Comparison of ENCODE assay signal across 8 cellular contexts in the genomic region with DNA sequence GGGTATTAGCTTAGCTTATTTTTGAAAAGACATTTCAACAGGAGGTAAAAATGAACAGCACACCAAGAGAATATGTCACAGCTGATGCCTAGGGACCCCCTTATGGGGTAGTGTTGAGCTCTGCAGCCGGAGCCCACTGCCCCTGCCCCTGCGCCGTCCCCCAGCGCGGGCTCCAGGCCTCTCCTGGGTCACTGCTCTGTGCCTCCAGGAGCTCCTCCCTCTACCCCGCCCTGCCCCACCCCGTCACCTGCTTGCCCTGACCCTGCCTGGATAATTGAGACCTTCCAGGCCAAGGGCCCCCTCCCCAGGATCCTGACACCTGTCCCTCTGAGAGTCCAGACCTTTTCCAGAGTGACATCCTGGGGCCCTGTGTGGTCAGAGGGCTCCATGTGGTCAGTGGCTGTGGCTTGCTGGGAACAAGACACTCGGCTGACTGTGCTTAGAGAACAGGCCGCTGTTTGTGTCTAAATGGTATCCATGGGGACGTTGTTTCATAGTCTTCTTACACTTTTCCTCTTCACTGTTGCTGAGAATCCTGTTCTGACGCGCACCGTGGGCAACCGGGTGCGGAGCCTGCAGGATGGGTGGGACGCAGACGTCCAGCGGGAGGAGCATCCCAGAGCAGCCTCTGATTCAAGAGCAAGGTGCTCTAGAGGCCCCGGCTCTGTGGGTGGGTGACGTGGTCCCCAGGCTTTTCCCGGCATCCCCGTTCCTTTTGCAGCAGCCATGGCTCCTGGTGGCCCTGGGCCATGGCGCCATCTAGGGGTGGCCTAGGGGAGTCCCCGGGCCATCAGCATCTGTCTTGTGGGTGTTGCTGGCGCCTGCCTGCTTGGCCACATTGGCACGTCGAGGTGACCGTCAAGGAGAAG. TPM values are rescaled to one million over a fixed set of nuclear protein-coding genes. Genes with fewer than 3 reads are reported as not detected.
DNase-seq lines count a peak whose midpoint lies in the region; ATAC-seq, FAIRE-seq and TF ChIP-seq lines count a peak whose summit lies in the region.

No MANE protein-coding gene starts in this region.

- intact Hi-C loops in breast epithelium (cut with DNase I; ENCODE audit: low total_unique reads) (no loop called here), HepG2 (cut with micrococcal nuclease; ENCODE audit: unreplicated experiment) (no loop called here)

- in situ Hi-C loops in HepG2 (cut with HindIII; ENCODE audit: extremely low pct_ligation_motif_present, low pct_unique_long_range_greater_than_20kb) = no loop called here

- CTCF ChIA-PET in HepG2 (lab: Yijun Ruan, JAX; ENCODE audit: low intra/inter-chr PET ratio, low total read pairs) = interaction anchor here (0.6 to 1.7 kb wide), 3 partner anchors 31 to 75 kb away, joined by 3 to 11 read pairs (median 3); no protein-coding TSS in a partner anchor

- H3K36me3 ChIP-seq in breast epithelium = no peaks in the 10 kb centered on the region
- H3K36me3 ChIP-seq in HepG2 (replicated peaks in 1 of 2; ENCODE audit: control insufficient read depth in 1 of 2, insufficient read depth in 2 of 2, low read length in 2 of 2) = peaks cover 1 to 9% of the 10 kb centered on the region in 2 experiments; a peak in 1 of 5 replicates

- peaks cover 2% of the 10 kb centered on the region for H3K79me2 ChIP-seq in HepG2 (ENCODE audit: insufficient read depth, low read length)

- no TSS peak for BruUV-seq in HepG2 (replicated peaks; lab: Mats Ljungman, UMichigan)

- peak; percentile 90 for ATAC-seq in HepG2
- ATAC-seq in GM19397 (IDR thresholded peaks at IDR 0.05; ENCODE audit: unreplicated experiment) = no peak
- ATAC-seq in GM19452 (IDR thresholded peaks at IDR 0.05; ENCODE audit: unreplicated experiment) = no peak
- no peak for ATAC-seq in GM19324 (IDR thresholded peaks at IDR 0.05; ENCODE audit: low FRiP score, unreplicated experiment)

- H3K4me2 ChIP-seq in HepG2 (ENCODE audit: low read depth, low read length) = peak overlapping the region; percentile 57

- POLR2A ChIA-PET in HepG2 (lab: Yijun Ruan, JAX) = no interaction called here

- peak; percentile 58 for FAIRE-seq in HepG2 (lab: Jason Lieb, UNC)

- peak overlapping the region; percentile 46 for H3K9ac ChIP-seq in HepG2 (ENCODE audit: insufficient read depth, low read depth, low read length)

- H3K27ac ChIP-seq in breast epithelium = peak overlapping the region in 1 of 2 donors; percentile 9
- H3K27ac ChIP-seq in HepG2 (ENCODE audit: extremely low read length, insufficient read depth, low read length) = peak overlapping the region; percentile 49

- TF ChIP-seq POLR2A in breast epithelium (IDR thresholded peaks at IDR 0.05) (no peak), HepG2 (IDR thresholded peaks at IDR 0.05; ENCODE audit: insufficient read depth in 1 of 2, low read depth in 2 of 2, low read length in 2 of 2) (no peak)

- H3K27me3 ChIP-seq in breast epithelium = no peaks in the 10 kb centered on the region
- no peaks in the 10 kb centered on the region for H3K27me3 ChIP-seq in HepG2 (ENCODE audit: control insufficient read depth in 1 of 2, insufficient read depth in 2 of 2, low read length in 2 of 2)

- peak; percentile 17 for DNase-seq in T-helper 22 cell (ENCODE audit: low read depth)
- DNase-seq in breast epithelium (ENCODE audit: low spot score in 2 of 2) = no peak
- DNase-seq in HepG2 (ENCODE audit: low spot score) = peak; percentile 73
- peak; percentile 22 for DNase-seq in stimulated activated CD8-positive, alpha-beta memory T cell treated with anti-CD3 and anti-CD28 coated beads, Interleukin-15, amount 100 ng/mL, for 1 hour (ENCODE audit: low read depth)

- no peaks in the 10 kb centered on the region for H4K20me1 ChIP-seq in HepG2 (ENCODE audit: insufficient read depth, low read length)

- TF ChIP-seq RAD21 in HepG2 (CRISPR knock-in tag; IDR thresholded peaks at IDR 0.05) = peak; percentile 91

- H2AFZ ChIP-seq in HepG2 (ENCODE audit: low read length) = no peak overlapping the region

- no peaks in the 10 kb centered on the region for H3K9me3 ChIP-seq in breast epithelium
- H3K9me3 ChIP-seq in HepG2 (ENCODE audit: low read length) = no peaks in the 10 kb centered on the region

- TF ChIP-seq CTCF in GM12875 (IDR thresholded peaks at IDR 0.05; ENCODE audit: borderline replicate concordance, insufficient read depth, low read depth, low read length) (peak; percentile 55; the same call in 1 of the 2 replicates), breast epithelium (IDR thresholded peaks at IDR 0.05) (peak in 2 of 3 donors; percentile 57 to 78), HepG2 (CRISPR knock-in tag; IDR thresholded peaks at IDR 0.05) (peak; percentile 92)

- 50% methylated on average over 18 of the region's 28 CpGs for WGBS in HepG2 (ENCODE audit: low lambda C conversion rate)

- H3K4me1 ChIP-seq in breast epithelium = no peaks in the 10 kb centered on the region
- H3K4me1 ChIP-seq in HepG2 (ENCODE audit: insufficient read depth, low read length) = peaks cover 17% of the 10 kb centered on the region

- TF ChIP-seq EP300 in HepG2 (IDR thresholded peaks at IDR 0.05; ENCODE audit: low read depth in 2 of 2, low read length in 2 of 2) = no peak
- no peak for TF ChIP-seq EP300 in HepG2 (CRISPR knock-in tag; IDR thresholded peaks at IDR 0.05; ENCODE audit: borderline replicate concordance)

- H3K4me3 ChIP-seq in GM12875 (ENCODE audit: low read depth, low read length) (no peak overlapping the region), breast epithelium (peak overlapping the region in 1 of 3 donors; percentile 21), HepG2 (replicated peaks in 1 of 3; ENCODE audit: insufficient read depth in 1 of 3, low read depth in 2 of 3, low read length in 3 of 3) (peak overlapping the region; percentile 21 to 47 (median 42); a peak in 4 of 6 replicates)

RNA-seq across cellular contexts. Expression of gene WFIKKN1, which starts 20.0 kb away (rescaled TPM):
- total RNA-seq in breast epithelium (under 1 TPM in 2 of 3 donors, not detected in 1; 0.66 to 0.73 TPM), HepG2 (2016; rRNA removed; fragmentation: Illumina TruSeq; extraction: Trizol) (2.4 and 4.9 TPM in 2 replicates)
- total RNA-seq in HepG2 (2016; cell fraction: cytosol; rRNA removed; fragmentation: Illumina TruSeq; extraction: Trizol; ENCODE audit: low read depth) = 0.61 and 0.88 TPM in 2 replicates
- total RNA-seq in HepG2 (2016; cell fraction: insoluble cytoplasmic fraction; rRNA removed; fragmentation: Illumina TruSeq; extraction: Trizol) = 2.1 and 4.8 TPM in 2 replicates
- total RNA-seq in HepG2 (2016; cell fraction: membrane; rRNA removed; fragmentation: Illumina TruSeq; extraction: Trizol) = 1.1 and 1.8 TPM in 2 replicates
- total RNA-seq in HepG2 (2016; cell fraction: nucleus; rRNA removed; fragmentation: Illumina TruSeq; extraction: Trizol) = 3.0 and 3.4 TPM in 2 replicates
- polyA plus RNA-seq in HepG2 (2011; rRNA removed) = 1.7 and 2.9 TPM in 2 replicates
- polyA plus RNA-seq in HepG2 (2011; cell fraction: cytosol; rRNA removed) = 2.6 and 4.2 TPM in 2 replicates
- 4.0 and 4.2 TPM in 2 replicates for polyA plus RNA-seq in HepG2 (2011; cell fraction: nucleus; rRNA removed)
- 1.7 and 2.2 TPM in 2 replicates for polyA plus RNA-seq in HepG2 (2012)
- 0.58 and 0.66 TPM in 2 replicates for polyA plus RNA-seq in HepG2 (2016; cell fraction: cytosol; fragmentation: Illumina TruSeq; extraction: Trizol; ENCODE audit: low read depth)
- polyA plus RNA-seq in HepG2 (2016; cell fraction: insoluble cytoplasmic fraction; fragmentation: Illumina TruSeq; extraction: Trizol; ENCODE audit: low read depth) = 2.6 and 2.7 TPM in 2 replicates
- 0.93 and 1.1 TPM in 2 replicates for polyA plus RNA-seq in HepG2 (2016; cell fraction: membrane; fragmentation: Illumina TruSeq; extraction: Trizol; ENCODE audit: low read depth)
- polyA plus RNA-seq in HepG2 (2016; cell fraction: nucleus; fragmentation: Illumina TruSeq; extraction: Trizol; ENCODE audit: insufficient read depth, low read depth) = 5.9 and 6.7 TPM in 2 replicates
- 3.9 and 5.4 TPM in 2 replicates for polyA minus RNA-seq in HepG2 (2011; rRNA and poly(A)+ RNA removed; ENCODE audit: low replicate concordance)
- 3.1 and 4.6 TPM in 2 replicates for polyA minus RNA-seq in HepG2 (2011; cell fraction: cytosol; rRNA and poly(A)+ RNA removed)
- polyA minus RNA-seq in HepG2 (2011; cell fraction: nucleus; rRNA and poly(A)+ RNA removed) = 1.0 and 1.7 TPM in 2 replicates

RNA-seq across cellular contexts. Expression of gene RAB40C, which starts 20.9 kb away (rescaled TPM):
- total RNA-seq in breast epithelium (10 to 100 TPM; 17.6 to 29.1 (median 20.6) TPM), HepG2 (2016; rRNA removed; fragmentation: Illumina TruSeq; extraction: Trizol) (8.2 and 11.5 TPM in 2 replicates)
- 3.9 TPM in 2 replicates for total RNA-seq in HepG2 (2016; cell fraction: cytosol; rRNA removed; fragmentation: Illumina TruSeq; extraction: Trizol; ENCODE audit: low read depth)
- total RNA-seq in HepG2 (2016; cell fraction: insoluble cytoplasmic fraction; rRNA removed; fragmentation: Illumina TruSeq; extraction: Trizol) = 7.7 and 10.5 TPM in 2 replicates
- 9.2 and 9.7 TPM in 2 replicates for total RNA-seq in HepG2 (2016; cell fraction: membrane; rRNA removed; fragmentation: Illumina TruSeq; extraction: Trizol)
- 6.0 and 7.3 TPM in 2 replicates for total RNA-seq in HepG2 (2016; cell fraction: nucleus; rRNA removed; fragmentation: Illumina TruSeq; extraction: Trizol)
- polyA plus RNA-seq in HepG2 (2011; rRNA removed) = 7.7 and 10.6 TPM in 2 replicates
- polyA plus RNA-seq in HepG2 (2011; cell fraction: cytosol; rRNA removed) = 6.0 and 10.4 TPM in 2 replicates
- 25.9 TPM in 2 replicates for polyA plus RNA-seq in HepG2 (2011; cell fraction: nucleus; rRNA removed)
- 7.0 and 9.0 TPM in 2 replicates for polyA plus RNA-seq in HepG2 (2012)
- 2.5 and 2.9 TPM in 2 replicates for polyA plus RNA-seq in HepG2 (2016; cell fraction: cytosol; fragmentation: Illumina TruSeq; extraction: Trizol; ENCODE audit: low read depth)
- 8.9 and 11.2 TPM in 2 replicates for polyA plus RNA-seq in HepG2 (2016; cell fraction: insoluble cytoplasmic fraction; fragmentation: Illumina TruSeq; extraction: Trizol; ENCODE audit: low read depth)
- 6.5 and 6.8 TPM in 2 replicates for polyA plus RNA-seq in HepG2 (2016; cell fraction: membrane; fragmentation: Illumina TruSeq; extraction: Trizol; ENCODE audit: low read depth)
- polyA plus RNA-seq in HepG2 (2016; cell fraction: nucleus; fragmentation: Illumina TruSeq; extraction: Trizol; ENCODE audit: insufficient read depth, low read depth) = 20.2 and 22.4 TPM in 2 replicates
- polyA minus RNA-seq in HepG2 (2011; rRNA and poly(A)+ RNA removed; ENCODE audit: low replicate concordance) = 15.3 and 16.9 TPM in 2 replicates
- 5.5 and 7.3 TPM in 2 replicates for polyA minus RNA-seq in HepG2 (2011; cell fraction: cytosol; rRNA and poly(A)+ RNA removed)
- 3.4 and 4.0 TPM in 2 replicates for polyA minus RNA-seq in HepG2 (2011; cell fraction: nucleus; rRNA and poly(A)+ RNA removed)

RNA-seq across cellular contexts. Expression of gene METTL26, which starts 25.4 kb away (rescaled TPM):
- 100 to 1,000 TPM; 108 to 136 (median 130) TPM for total RNA-seq in breast epithelium
- 70.1 and 75.1 TPM in 2 replicates for total RNA-seq in HepG2 (2016; rRNA removed; fragmentation: Illumina TruSeq; extraction: Trizol)
- 106 and 145 TPM in 2 replicates for total RNA-seq in HepG2 (2016; cell fraction: cytosol; rRNA removed; fragmentation: Illumina TruSeq; extraction: Trizol; ENCODE audit: low read depth)
- total RNA-seq in HepG2 (2016; cell fraction: insoluble cytoplasmic fraction; rRNA removed; fragmentation: Illumina TruSeq; extraction: Trizol) = 72.6 and 72.8 TPM in 2 replicates
- 85.6 and 121 TPM in 2 replicates for total RNA-seq in HepG2 (2016; cell fraction: membrane; rRNA removed; fragmentation: Illumina TruSeq; extraction: Trizol)
- 25.9 and 26.1 TPM in 2 replicates for total RNA-seq in HepG2 (2016; cell fraction: nucleus; rRNA removed; fragmentation: Illumina TruSeq; extraction: Trizol)
- polyA plus RNA-seq in HepG2 (2011; rRNA removed) = 65.5 and 65.8 TPM in 2 replicates
- 61.3 and 112 TPM in 2 replicates for polyA plus RNA-seq in HepG2 (2011; cell fraction: cytosol; rRNA removed)
- polyA plus RNA-seq in HepG2 (2011; cell fraction: nucleus; rRNA removed) = 121 and 152 TPM in 2 replicates
- 40.7 and 43.0 TPM in 2 replicates for polyA plus RNA-seq in HepG2 (2012)
- 158 and 183 TPM in 2 replicates for polyA plus RNA-seq in HepG2 (2016; cell fraction: cytosol; fragmentation: Illumina TruSeq; extraction: Trizol; ENCODE audit: low read depth)
- polyA plus RNA-seq in HepG2 (2016; cell fraction: insoluble cytoplasmic fraction; fragmentation: Illumina TruSeq; extraction: Trizol; ENCODE audit: low read depth) = 91.6 and 101 TPM in 2 replicates
- 118 and 119 TPM in 2 replicates for polyA plus RNA-seq in HepG2 (2016; cell fraction: membrane; fragmentation: Illumina TruSeq; extraction: Trizol; ENCODE audit: low read depth)
- 66.7 and 70.0 TPM in 2 replicates for polyA plus RNA-seq in HepG2 (2016; cell fraction: nucleus; fragmentation: Illumina TruSeq; extraction: Trizol; ENCODE audit: insufficient read depth, low read depth)
- 66.6 and 95.2 TPM in 2 replicates for polyA minus RNA-seq in HepG2 (2011; rRNA and poly(A)+ RNA removed; ENCODE audit: low replicate concordance)
- 30.0 and 37.0 TPM in 2 replicates for polyA minus RNA-seq in HepG2 (2011; cell fraction: cytosol; rRNA and poly(A)+ RNA removed)
- polyA minus RNA-seq in HepG2 (2011; cell fraction: nucleus; rRNA and poly(A)+ RNA removed) = 15.3 and 23.3 TPM in 2 replicates

RNA-seq across cellular contexts. Expression of gene MCRIP2, which starts 30.9 kb away (rescaled TPM):
- total RNA-seq in breast epithelium (10 to 100 TPM; 26.8 to 39.7 (median 34.9) TPM), HepG2 (2016; rRNA removed; fragmentation: Illumina TruSeq; extraction: Trizol) (54.6 and 76.7 TPM in 2 replicates)
- 213 and 245 TPM in 2 replicates for total RNA-seq in HepG2 (2016; cell fraction: cytosol; rRNA removed; fragmentation: Illumina TruSeq; extraction: Trizol; ENCODE audit: low read depth)
- 53.9 and 78.9 TPM in 2 replicates for total RNA-seq in HepG2 (2016; cell fraction: insoluble cytoplasmic fraction; rRNA removed; fragmentation: Illumina TruSeq; extraction: Trizol)
- total RNA-seq in HepG2 (2016; cell fraction: membrane; rRNA removed; fragmentation: Illumina TruSeq; extraction: Trizol) = 142 and 185 TPM in 2 replicates
- 43.6 and 55.4 TPM in 2 replicates for total RNA-seq in HepG2 (2016; cell fraction: nucleus; rRNA removed; fragmentation: Illumina TruSeq; extraction: Trizol)
- polyA plus RNA-seq in HepG2 (2011; rRNA removed) = 39.6 and 50.7 TPM in 2 replicates
- polyA plus RNA-seq in HepG2 (2011; cell fraction: cytosol; rRNA removed) = 28.2 and 61.1 TPM in 2 replicates
- 96.2 and 105 TPM in 2 replicates for polyA plus RNA-seq in HepG2 (2011; cell fraction: nucleus; rRNA removed)
- polyA plus RNA-seq in HepG2 (2012) = 16.1 and 33.3 TPM in 2 replicates
- polyA plus RNA-seq in HepG2 (2016; cell fraction: cytosol; fragmentation: Illumina TruSeq; extraction: Trizol; ENCODE audit: low read depth) = 190 and 204 TPM in 2 replicates
- polyA plus RNA-seq in HepG2 (2016; cell fraction: insoluble cytoplasmic fraction; fragmentation: Illumina TruSeq; extraction: Trizol; ENCODE audit: low read depth) = 37.1 and 43.7 TPM in 2 replicates
- 110 and 119 TPM in 2 replicates for polyA plus RNA-seq in HepG2 (2016; cell fraction: membrane; fragmentation: Illumina TruSeq; extraction: Trizol; ENCODE audit: low read depth)
- 85.1 and 93.5 TPM in 2 replicates for polyA plus RNA-seq in HepG2 (2016; cell fraction: nucleus; fragmentation: Illumina TruSeq; extraction: Trizol; ENCODE audit: insufficient read depth, low read depth)
- polyA minus RNA-seq in HepG2 (2011; rRNA and poly(A)+ RNA removed; ENCODE audit: low replicate concordance) = 21.1 and 22.3 TPM in 2 replicates
- polyA minus RNA-seq in HepG2 (2011; cell fraction: cytosol; rRNA and poly(A)+ RNA removed) = 13.8 and 16.0 TPM in 2 replicates
- polyA minus RNA-seq in HepG2 (2011; cell fraction: nucleus; rRNA and poly(A)+ RNA removed) = 14.9 and 18.2 TPM in 2 replicates

RNA-seq across cellular contexts. Expression of gene WDR90, which starts 38.4 kb away (rescaled TPM):
- total RNA-seq in breast epithelium = 10 to 100 TPM in 2 of 3 donors, 1 to 10 TPM in 1; 9.6 to 26.9 (median 22.7) TPM
- 10.2 and 28.9 TPM in 2 replicates for total RNA-seq in HepG2 (2016; rRNA removed; fragmentation: Illumina TruSeq; extraction: Trizol)
- total RNA-seq in HepG2 (2016; cell fraction: cytosol; rRNA removed; fragmentation: Illumina TruSeq; extraction: Trizol; ENCODE audit: low read depth) = 8.3 and 8.4 TPM in 2 replicates
- 10.2 and 31.3 TPM in 2 replicates for total RNA-seq in HepG2 (2016; cell fraction: insoluble cytoplasmic fraction; rRNA removed; fragmentation: Illumina TruSeq; extraction: Trizol)
- 9.7 and 10.7 TPM in 2 replicates for total RNA-seq in HepG2 (2016; cell fraction: membrane; rRNA removed; fragmentation: Illumina TruSeq; extraction: Trizol)
- 40.6 and 49.4 TPM in 2 replicates for total RNA-seq in HepG2 (2016; cell fraction: nucleus; rRNA removed; fragmentation: Illumina TruSeq; extraction: Trizol)
- 11.1 and 14.9 TPM in 2 replicates for polyA plus RNA-seq in HepG2 (2011; rRNA removed)
- 3.4 and 7.3 TPM in 2 replicates for polyA plus RNA-seq in HepG2 (2011; cell fraction: cytosol; rRNA removed)
- 165 and 272 TPM in 2 replicates for polyA plus RNA-seq in HepG2 (2011; cell fraction: nucleus; rRNA removed)
- polyA plus RNA-seq in HepG2 (2012) = 8.4 and 11.0 TPM in 2 replicates
- 2.6 and 2.7 TPM in 2 replicates for polyA plus RNA-seq in HepG2 (2016; cell fraction: cytosol; fragmentation: Illumina TruSeq; extraction: Trizol; ENCODE audit: low read depth)
- polyA plus RNA-seq in HepG2 (2016; cell fraction: insoluble cytoplasmic fraction; fragmentation: Illumina TruSeq; extraction: Trizol; ENCODE audit: low read depth) = 9.7 and 12.6 TPM in 2 replicates
- 5.3 TPM in 2 replicates for polyA plus RNA-seq in HepG2 (2016; cell fraction: membrane; fragmentation: Illumina TruSeq; extraction: Trizol; ENCODE audit: low read depth)
- 127 and 129 TPM in 2 replicates for polyA plus RNA-seq in HepG2 (2016; cell fraction: nucleus; fragmentation: Illumina TruSeq; extraction: Trizol; ENCODE audit: insufficient read depth, low read depth)
- polyA minus RNA-seq in HepG2 (2011; rRNA and poly(A)+ RNA removed; ENCODE audit: low replicate concordance) = 12.2 and 29.3 TPM in 2 replicates
- polyA minus RNA-seq in HepG2 (2011; cell fraction: cytosol; rRNA and poly(A)+ RNA removed) = 3.2 and 14.2 TPM in 2 replicates
- 15.8 and 22.4 TPM in 2 replicates for polyA minus RNA-seq in HepG2 (2011; cell fraction: nucleus; rRNA and poly(A)+ RNA removed)

Comparison
In these comparisons a context has a peak if more than half of its experiments do, and no peak if none do; other contexts are left out.
1. DNase-seq: peak in T-helper 22 cell (single experiment), HepG2 (single experiment) and stimulated activated CD8-positive, alpha-beta memory T cell treated with anti-CD3 and anti-CD28 coated beads, Interleukin-15, amount 100 ng/mL, for 1 hour (single experiment); none in breast epithelium (0 of 2).
2. Peak in every context shown above with its lines, with median percentiles within 50 percentile points of each other: CTCF ChIP-seq.